ENCODE assay signal across 1 cellular context in genomic region chr9:121105531-121105930, GRCh38.
TF ChIP-seq lines count a peak whose summit lies in the region.

No MANE protein-coding gene starts in this region.

TF ChIP-seq in GM12878, 131 proteins besides CTCF, POLR2A, EP300 and RAD21:
- TF ChIP-seq HDGF (IDR thresholded peaks at IDR 0.05), result no peak
- TF ChIP-seq KDM1A (IDR thresholded peaks at IDR 0.05; ENCODE audit: borderline replicate concordance), result no peak
- no peak for TF ChIP-seq ATF3 (IDR thresholded peaks at IDR 0.05; ENCODE audit: borderline replicate concordance, extremely low read depth, low read depth, low read length)
- peak; percentile 37; the same call in 1 of the 2 replicates for TF ChIP-seq SPI1 (IDR thresholded peaks at IDR 0.05; ENCODE audit: borderline replicate concordance, insufficient read depth, low read depth, low read length)
- no peak for TF ChIP-seq ZNF24 (IDR thresholded peaks at IDR 0.05)
- no peak for TF ChIP-seq YBX1 (IDR thresholded peaks at IDR 0.05)
- no peak for TF ChIP-seq MTA2 (IDR thresholded peaks at IDR 0.05; ENCODE audit: low read depth)
